ENCODE assay signal across 28 cellular contexts in the genomic region with DNA sequence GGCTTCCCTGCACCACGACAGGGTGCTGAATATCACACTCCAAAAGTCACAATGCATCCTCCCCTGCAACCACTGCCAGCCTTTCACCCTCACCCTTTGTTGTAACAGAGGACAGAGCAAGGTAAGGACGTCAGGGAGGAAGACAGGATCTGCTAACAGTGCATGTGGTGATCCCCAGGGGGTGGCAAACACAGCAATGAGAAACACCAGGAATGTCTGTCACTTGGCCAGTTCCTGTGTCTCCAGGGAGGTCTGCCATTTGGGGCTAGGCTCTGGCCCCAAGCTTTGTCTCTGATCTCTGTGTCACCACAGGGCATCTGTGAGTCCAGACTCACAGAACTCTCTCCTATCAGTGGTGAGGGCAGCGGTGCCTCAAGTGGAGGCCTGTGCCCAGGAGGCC. TPM values are rescaled to one million over a fixed set of nuclear protein-coding genes. Genes with fewer than 3 reads are reported as not detected.
"Had no signal": no experiment of that assay in that cellular context is flagged by ENCODE, and none has a peak within 500 bp of the region (broad histone marks: within the 10 kb centered on the region; RNA-seq: fewer than 3 reads in every experiment).

No MANE protein-coding gene starts in this region.

- H3K27me3 Mint-ChIP-seq: activated CD4-positive, alpha-beta memory T cell treated with anti-CD3 and anti-CD28 coated beads, Interleukin-2, amount 10 ng/mL, durations not matched to agents 7 days and 5 days; activated CD4-positive, alpha-beta T cell treated with anti-CD3 and anti-CD28 coated beads, Interleukin-2, amount 10 ng/mL, durations not matched to agents 7 days and 5 days had no signal

- H3K9me3 ChIP-seq: MG63 had no signal

- H3K4me1 Mint-ChIP-seq: activated CD4-positive, alpha-beta memory T cell treated with anti-CD3 and anti-CD28 coated beads, Interleukin-2, amount 10 ng/mL, durations not matched to agents 7 days and 5 days; activated CD4-positive, alpha-beta T cell treated with anti-CD3 and anti-CD28 coated beads, Interleukin-2, amount 10 ng/mL, durations not matched to agents 7 days and 5 days; activated T-helper 17 cell treated with anti-CD3 and anti-CD28 coated beads, Interleukin-2, amount 50 U/mL, for 72 hours; T-cell had no signal

- H3K9ac ChIP-seq: KMS-11 had no signal

- H3K27me3 ChIP-seq: cardiac muscle cell, MG63 had no signal

- H3K27ac ChIP-seq: cardiac muscle cell, KMS-11, SK-N-MC had no signal

- H3K36me3 Mint-ChIP-seq: activated naive CD8-positive, alpha-beta T cell; brain; T-cell had no signal

- H3K4me2 ChIP-seq: KMS-11 had no signal

- DNase-seq: activated CD4-positive, alpha-beta memory T cell treated with anti-CD3 and anti-CD28 coated beads, Interleukin-2, amount 10 ng/mL, durations not matched to agents 7 days and 5 days; activated CD4-positive, alpha-beta T cell treated with anti-CD3 and anti-CD28 coated beads, Interleukin-2, amount 10 ng/mL, durations not matched to agents 7 days and 5 days; activated CD4-positive, CD25-positive, alpha-beta regulatory T cell; activated gamma-delta T cell; activated naive CD4-positive, alpha-beta T cell treated with anti-CD3 and anti-CD28 coated beads for 36 hours; activated T-cell treated with anti-CD3 and anti-CD28 coated beads for 4 hours; activated T-cell treated with anti-CD3 and anti-CD28 coated beads, Interleukin-2, amount 50 U/mL, for 48 hours; amygdala; MG63; MV-4-11; NCI-H1092 treated with DMSO at 0.1 percent for 48 hours; NCI-H1417 treated with DMSO at 0.1 percent for 48 hours; NCI-H187; NCI-H2081; NCI-H510A treated with DMSO at 0.1 percent for 48 hours; PC-3; SIG-M5; T-cell; T-helper 2 cell; T1000 had no signal

- H3K9me3 Mint-ChIP-seq: activated CD4-positive, alpha-beta memory T cell treated with anti-CD3 and anti-CD28 coated beads, Interleukin-2, amount 10 ng/mL, durations not matched to agents 7 days and 5 days; activated CD4-positive, alpha-beta T cell treated with anti-CD3 and anti-CD28 coated beads, Interleukin-2, amount 10 ng/mL, durations not matched to agents 7 days and 5 days had no signal

- H3K4me3 ChIP-seq: cardiac muscle cell, MG63, SK-N-MC had no signal

- H3K27ac Mint-ChIP-seq: activated CD4-positive, alpha-beta memory T cell treated with anti-CD3 and anti-CD28 coated beads, Interleukin-2, amount 10 ng/mL, durations not matched to agents 7 days and 5 days; activated CD4-positive, alpha-beta T cell treated with anti-CD3 and anti-CD28 coated beads, Interleukin-2, amount 10 ng/mL, durations not matched to agents 7 days and 5 days; activated naive CD4-positive, alpha-beta T cell treated with anti-CD3 and anti-CD28 coated beads for 36 hours; activated naive CD8-positive, alpha-beta T cell; activated T-helper 17 cell treated with anti-CD3 and anti-CD28 coated beads, Interleukin-2, amount 50 U/mL, for 72 hours; T-cell had no signal

- H3K36me3 ChIP-seq: cardiac muscle cell, MG63 had no signal

- H3K4me3 Mint-ChIP-seq: activated CD4-positive, alpha-beta memory T cell treated with anti-CD3 and anti-CD28 coated beads, Interleukin-2, amount 10 ng/mL, durations not matched to agents 7 days and 5 days; activated CD4-positive, alpha-beta T cell treated with anti-CD3 and anti-CD28 coated beads, Interleukin-2, amount 10 ng/mL, durations not matched to agents 7 days and 5 days; activated naive CD4-positive, alpha-beta T cell treated with anti-CD3 and anti-CD28 coated beads for 36 hours; activated naive CD8-positive, alpha-beta T cell; activated T-helper 17 cell treated with anti-CD3 and anti-CD28 coated beads, Interleukin-2, amount 50 U/mL, for 72 hours; brain; T-cell had no signal

RNA-seq across cellular contexts. Expression of a gene that starts 54.3 kb away (rescaled TPM):
- total RNA-seq: activated CD4-positive, alpha-beta memory T cell treated with anti-CD3 and anti-CD28 coated beads, Interleukin-2, amount 10 ng/mL, durations not matched to agents 7 days and 5 days; activated CD4-positive, alpha-beta T cell treated with anti-CD3 and anti-CD28 coated beads, Interleukin-2, amount 10 ng/mL, durations not matched to agents 7 days and 5 days; activated CD8-positive, alpha-beta memory T cell treated with anti-CD3 and anti-CD28 coated beads for 36 hours; activated naive CD4-positive, alpha-beta T cell treated with anti-CD3 and anti-CD28 coated beads for 36 hours; activated T-helper 17 cell treated with anti-CD3 and anti-CD28 coated beads, Interleukin-2, amount 50 U/mL, for 72 hours; astrocyte; cardiac muscle cell; PC-3; T-cell had no signal
- polyA plus RNA-seq: cardiac muscle cell had no signal
